ENCODE assay signal across 8 cellular contexts in the genomic region with DNA sequence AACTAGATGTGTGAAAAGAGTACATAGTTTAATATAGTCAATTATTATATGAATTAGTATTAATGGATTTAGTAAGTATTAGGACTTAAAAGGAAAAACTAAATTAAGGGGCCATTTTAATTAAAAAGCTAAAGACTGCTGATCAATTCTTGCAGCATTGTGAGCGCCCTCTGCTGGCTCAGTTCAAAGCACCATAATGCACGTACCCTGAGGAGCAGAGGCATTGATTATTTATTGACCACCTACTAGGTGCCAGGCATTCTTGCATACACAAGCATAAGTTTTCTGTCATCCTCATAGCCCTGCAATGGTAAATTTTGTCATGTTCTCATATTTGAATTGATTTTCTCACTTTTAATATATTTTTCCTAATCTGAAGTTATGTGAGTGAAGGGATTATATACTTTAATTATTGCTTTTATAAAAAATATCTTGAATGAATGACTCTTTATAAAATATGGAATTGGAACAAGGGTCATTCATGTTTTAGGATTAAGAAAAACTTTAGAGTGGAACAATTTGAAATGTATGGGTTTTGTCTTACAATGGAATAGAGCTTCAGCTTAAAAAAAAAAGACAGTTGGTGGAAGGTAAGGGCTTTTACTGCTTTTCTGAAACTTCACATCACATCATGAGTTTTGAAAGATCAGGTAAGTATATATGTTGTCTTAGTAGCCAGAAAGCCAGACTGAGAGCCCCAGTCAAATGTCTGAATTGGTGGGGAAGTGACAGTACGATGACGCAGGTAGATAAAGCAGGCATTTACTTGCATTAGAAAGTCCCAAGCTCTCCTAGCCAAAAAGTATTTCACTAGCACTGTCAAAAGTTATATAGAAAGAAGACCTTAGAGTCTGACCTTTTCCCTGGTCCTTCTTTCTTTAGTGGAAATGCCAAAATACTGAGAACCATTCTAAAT. TPM values are rescaled to one million over a fixed set of nuclear protein-coding genes. Genes with fewer than 3 reads are reported as not detected.
DNase-seq lines count a peak whose midpoint lies in the region; ATAC-seq and TF ChIP-seq lines count a peak whose summit lies in the region.

No MANE protein-coding gene starts in this region.

- no peak overlapping the region for H3K4me3 Mint-ChIP-seq in activated naive CD4-positive, alpha-beta T cell treated with anti-CD3 and anti-CD28 coated beads for 36 hours
- H3K4me3 Mint-ChIP-seq in glutamatergic neuron (ENCODE audit: unreplicated experiment), result no peak overlapping the region

- no peaks in the 10 kb centered on the region for H3K9me3 Mint-ChIP-seq in activated naive CD4-positive, alpha-beta T cell treated with anti-CD3 and anti-CD28 coated beads for 36 hours
- H3K9me3 Mint-ChIP-seq in glutamatergic neuron (ENCODE audit: unreplicated experiment), result no peaks in the 10 kb centered on the region

- peak; percentile 39 for ATAC-seq in HG02798 (IDR thresholded peaks at IDR 0.05; ENCODE audit: poor library complexity, unreplicated experiment)
- no peak for ATAC-seq in HG02970 (IDR thresholded peaks at IDR 0.05; ENCODE audit: low FRiP score, unreplicated experiment)

- DNase-seq in Daoy (ENCODE audit: low read depth), result peak; percentile 49
- peak; percentile 59 to 70 for DNase-seq in SJCRH30
- peak; percentile 92 for DNase-seq in activated naive CD4-positive, alpha-beta T cell treated with anti-CD3 and anti-CD28 coated beads for 36 hours
- peak; percentile 81 for DNase-seq in glutamatergic neuron
- DNase-seq in retina, result peak; percentile 20
- DNase-seq in NCI-H187 (lab: John Stamatoyannopoulos, UW), result no peak

- peaks cover 14% of the 10 kb centered on the region for H3K4me1 ChIP-seq in SJCRH30

- peaks cover 19% of the 10 kb centered on the region for H3K36me3 Mint-ChIP-seq in activated naive CD4-positive, alpha-beta T cell treated with anti-CD3 and anti-CD28 coated beads for 36 hours (ENCODE audit: low read depth)
- no peaks in the 10 kb centered on the region for H3K36me3 Mint-ChIP-seq in glutamatergic neuron (ENCODE audit: unreplicated experiment)

- no peak overlapping the region for H3K4me3 ChIP-seq in SJCRH30

- CTCF ChIA-PET in activated naive CD4-positive, alpha-beta T cell treated with anti-CD3 and anti-CD28 coated beads for 36 hours (lab: Charles Lee), result interaction anchor here (0.6 to 3.8 kb wide), 24 partner anchors 8 to 478 kb away, joined by 3 to 59 read pairs (median 3); a partner anchor contains a TSS

- H3K27ac Mint-ChIP-seq in activated naive CD4-positive, alpha-beta T cell treated with anti-CD3 and anti-CD28 coated beads for 36 hours, result peak overlapping the region; percentile 54
- H3K27ac Mint-ChIP-seq in glutamatergic neuron (ENCODE audit: unreplicated experiment), result no peak overlapping the region

- H3K27me3 ChIP-seq in SJCRH30, result no peaks in the 10 kb centered on the region

- no peaks in the 10 kb centered on the region for H3K27me3 Mint-ChIP-seq in activated naive CD4-positive, alpha-beta T cell treated with anti-CD3 and anti-CD28 coated beads for 36 hours (ENCODE audit: low read depth)
- no peaks in the 10 kb centered on the region for H3K27me3 Mint-ChIP-seq in glutamatergic neuron (ENCODE audit: unreplicated experiment)

- H3K27ac ChIP-seq in SJCRH30, result no peak overlapping the region

- intact Hi-C loops in activated naive CD4-positive, alpha-beta T cell treated with anti-CD3 and anti-CD28 coated beads for 36 hours (cut with micrococcal nuclease), result loop anchor here (1.0 to 10.0 kb wide), 7 partner anchors 36 to 1568 kb away; a partner anchor contains a TSS

- H3K36me3 ChIP-seq in SJCRH30, result 0 out of 2 replicates have a peak, but pooled peaks cover 2% of the 10 kb centered on the region

- peaks cover 9% of the 10 kb centered on the region; the same call in 1 of the 2 replicates for H3K9me3 ChIP-seq in SJCRH30 (replicated peaks)

- peaks cover 86% of the 10 kb centered on the region for H3K4me1 Mint-ChIP-seq in activated naive CD4-positive, alpha-beta T cell treated with anti-CD3 and anti-CD28 coated beads for 36 hours (ENCODE audit: low read depth)
- no peaks in the 10 kb centered on the region for H3K4me1 Mint-ChIP-seq in glutamatergic neuron (ENCODE audit: low read depth, unreplicated experiment)

- TF ChIP-seq CTCF in glutamatergic neuron (IDR thresholded peaks at IDR 0.05; ENCODE audit: partially characterized antibody, unreplicated experiment), result peak; percentile 88

RNA-seq across cellular contexts. Expression of a gene that starts 9.7 kb away (rescaled TPM):
- total RNA-seq in Daoy (2014; rRNA removed; shearing (Covaris generic)), result 8.9 and 11.3 TPM in 2 replicates
- 22.1 and 22.7 TPM in 2 replicates for total RNA-seq in SJCRH30 (2014; rRNA removed; shearing (Covaris generic))
- 10 to 100 TPM; 26.6 to 27.8 TPM for total RNA-seq in activated naive CD4-positive, alpha-beta T cell treated with anti-CD3 and anti-CD28 coated beads for 36 hours
- total RNA-seq in glutamatergic neuron (ENCODE audit: unreplicated experiment), result 5.4 TPM

Comparison
In these comparisons a context has a peak if more than half of its experiments do, and no peak if none do; other contexts are left out.
1. DNase-seq: peak in Daoy (single experiment), SJCRH30 (2 of 2), activated naive CD4-positive, alpha-beta T cell treated with anti-CD3 and anti-CD28 coated beads for 36 hours (single experiment), glutamatergic neuron (single experiment) and retina (single experiment); none in NCI-H187 (0 of 2).